ENCODE assay signal across 25 cellular contexts in the genomic region with DNA sequence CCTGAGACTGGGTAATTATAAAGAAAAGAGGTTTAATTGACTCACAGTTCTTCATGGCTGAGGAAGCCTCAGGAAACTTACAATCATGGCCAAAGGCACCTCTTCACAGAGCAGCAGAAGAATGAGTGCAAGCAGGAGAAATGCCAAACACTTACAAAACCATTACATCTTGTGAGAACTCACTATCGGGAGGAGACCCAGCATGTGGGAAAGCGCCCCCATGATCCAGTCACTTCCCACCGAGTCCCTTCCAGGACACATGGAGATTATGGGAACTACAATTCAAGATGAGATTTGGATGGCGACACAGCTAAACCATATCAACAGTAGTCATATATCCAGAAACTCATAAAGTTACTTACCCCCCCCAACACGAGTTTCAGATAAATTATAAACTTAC.
"Had no signal": no experiment of that assay in that cellular context is flagged by ENCODE, and none has a peak within 500 bp of the region (broad histone marks: within the 10 kb centered on the region; RNA-seq: fewer than 3 reads in every experiment).

No MANE protein-coding gene starts in this region.

- FAIRE-seq: keratinocyte had no signal

- H3K4me3 Mint-ChIP-seq: effector memory CD8-positive, alpha-beta T cell; mesothelial cell of epicardium; natural killer cell treated with Interleukin-12 subunit alpha and Interleukin-12 subunit beta and Interleukin-15 and Interleukin-18, amount 100 ng/mL, for 72 hours; neural crest cell; stimulated activated naive CD8-positive, alpha-beta T cell treated with anti-CD3 and anti-CD28 coated beads, Interleukin-15, Interleukin-2, amounts not matched to agents 100 ng/mL and 50 ng/mL, for 24 hours had no signal

- H3K36me3 ChIP-seq: gastrocnemius medialis, lower lobe of right lung, prostate gland, right atrium auricular region, transverse colon, vagina had no signal

- H3K27ac Mint-ChIP-seq: mesothelial cell of epicardium; natural killer cell treated with Interleukin-12 subunit alpha and Interleukin-12 subunit beta and Interleukin-15 and Interleukin-18, amount 100 ng/mL, for 72 hours had no signal

- H3K27ac ChIP-seq: epithelial cell of prostate, gastrocnemius medialis, lower lobe of right lung, prostate gland, right atrium auricular region, transverse colon, vagina had no signal

- H3K27me3 Mint-ChIP-seq: effector memory CD8-positive, alpha-beta T cell; naive B cell; natural killer cell treated with Interleukin-12 subunit alpha and Interleukin-12 subunit beta and Interleukin-15 and Interleukin-18, amount 100 ng/mL, for 72 hours; stimulated activated naive B cell treated with anti-CD40 and anti-IgM and Interleukin-4, amounts not matched to agents 10 μg/mL and 1 μg/mL and 100 μg/mL, for 72 hours; stimulated activated naive CD8-positive, alpha-beta T cell treated with anti-CD3 and anti-CD28 coated beads, Interleukin-15, Interleukin-2, amounts not matched to agents 100 ng/mL and 50 ng/mL, for 24 hours had no signal

- ATAC-seq: effector memory CD8-positive, alpha-beta T cell; esophagus mucosa; gastrocnemius medialis; left ventricle myocardium superior; lower lobe of right lung; mucosa of descending colon; natural killer cell treated with Interleukin-12 subunit alpha and Interleukin-12 subunit beta and Interleukin-15 and Interleukin-18, amount 100 ng/mL, for 72 hours; sciatic nerve; stimulated activated naive B cell treated with anti-CD40 and anti-IgM and Interleukin-4, amounts not matched to agents 10 μg/mL and 1 μg/mL and 100 μg/mL, for 72 hours had no signal

- H3K4me1 ChIP-seq: prostate gland had no signal

- H3K36me3 Mint-ChIP-seq: natural killer cell treated with Interleukin-12 subunit alpha and Interleukin-12 subunit beta and Interleukin-15 and Interleukin-18, amount 100 ng/mL, for 72 hours had no signal

- H3K27me3 ChIP-seq: gastrocnemius medialis, right atrium auricular region, transverse colon, vagina had no signal

- H3K4me3 ChIP-seq: gastrocnemius medialis, lower lobe of right lung, mucosa of descending colon, prostate gland, right atrium auricular region, smooth muscle cell, transverse colon, vagina had no signal

- DNase-seq: cortex of kidney; effector memory CD8-positive, alpha-beta T cell; foreskin fibroblast; gastrocnemius medialis; head of caudate nucleus; left ventricle myocardium superior; lower lobe of right lung; mucosa of descending colon; naive B cell; stimulated activated CD4-positive, alpha-beta T cell treated with anti-CD3 and anti-CD28 coated beads, Interleukin-2, amount 100 ng/mL, for 24 hours; stimulated activated CD4-positive, alpha-beta T cell treated with anti-CD3 and anti-CD28 coated beads, Interleukin-4, amount 100 ng/mL, for 24 hours; stimulated activated naive B cell treated with anti-CD40 and anti-IgM and Interleukin-4, amounts not matched to agents 10 μg/mL and 1 μg/mL and 100 μg/mL, for 72 hours; transverse colon had no signal

- H3K9me3 ChIP-seq: gastrocnemius medialis, lower lobe of right lung, mucosa of descending colon, prostate gland, right atrium auricular region, transverse colon, vagina had no signal

- H3K9me3 Mint-ChIP-seq: effector memory CD8-positive, alpha-beta T cell; naive B cell; natural killer cell treated with Interleukin-12 subunit alpha and Interleukin-12 subunit beta and Interleukin-15 and Interleukin-18, amount 100 ng/mL, for 72 hours; neural crest cell; stimulated activated naive CD8-positive, alpha-beta T cell treated with anti-CD3 and anti-CD28 coated beads, Interleukin-15, Interleukin-2, amounts not matched to agents 100 ng/mL and 50 ng/mL, for 24 hours had no signal

- H3K4me2 ChIP-seq: smooth muscle cell had no signal
